In genomic region chr1:166875734-166876539, GRCh38 we compare ENCODE assay signal across 8 cellular contexts. TPM values are rescaled to one million over a fixed set of nuclear protein-coding genes. Genes with fewer than 3 reads are reported as not detected.
DNase-seq lines count a peak whose midpoint lies in the region; ATAC-seq and TF ChIP-seq lines count a peak whose summit lies in the region.

Gene TADA1, minus strand, starts transcription at chr1:166876264. Its CDS starts 31 bp downstream, at chr1:166876233.

- peak within 1 kb of the TSS; percentile 78 for H3K27ac ChIP-seq in PC-3 (ENCODE audit: low read length)
- peak within 1 kb of the TSS; percentile 84 for H3K27ac ChIP-seq in epithelial cell of prostate

- H3K9me3 ChIP-seq in PC-3 (ENCODE audit: low read length) (no peaks in the 10 kb centered on the region), mucosa of descending colon (no peaks in the 10 kb centered on the region)

- peak; percentile 99 for DNase-seq in DMS153 (lab: John Stamatoyannopoulos, UW)
- peak; percentile 99 for DNase-seq in PC-3
- DNase-seq in activated T-cell treated with anti-CD3 and anti-CD28 coated beads for 48 hours (ENCODE audit: low read depth), result peak; percentile 96
- DNase-seq in epithelial cell of prostate (ENCODE audit: low read depth, low spot score), result peak; percentile 85
- DNase-seq in mucosa of descending colon, result peak; percentile 98 to 100 (median 99)
- peak; percentile 99 for DNase-seq in stimulated activated CD8-positive, alpha-beta memory T cell treated with anti-CD3 and anti-CD28 coated beads, Interleukin-4, amount 100 ng/mL, for 24 hours (ENCODE audit: low read depth)

- TF ChIP-seq RAD21 in Ishikawa (IDR thresholded peaks at IDR 0.05; ENCODE audit: low read depth), result no peak

- H3K79me2 ChIP-seq in PC-3 (ENCODE audit: low read length), result peaks cover 48% of the 10 kb centered on the region

- TF ChIP-seq CTCF in PC-3 (conservative IDR thresholded peaks at IDR 0.05; ENCODE audit: low read depth, low read length) (no peak), mucosa of descending colon (IDR thresholded peaks at IDR 0.05) (no peak)

- H4K20me1 ChIP-seq in PC-3 (ENCODE audit: low read length), result peaks cover 21% of the 10 kb centered on the region; the same call in 1 of the 2 replicates

- H3K9me2 ChIP-seq in PC-3 (replicated peaks; ENCODE audit: low read length), result no peaks in the 10 kb centered on the region

- H3K4me2 ChIP-seq in PC-3 (ENCODE audit: low read length), result peak within 1 kb of the TSS; percentile 90

- peak within 1 kb of the TSS; percentile 95 for H3K9ac ChIP-seq in PC-3 (ENCODE audit: low read length)

- no peak for TF ChIP-seq EP300 in Ishikawa (IDR thresholded peaks at IDR 0.05; ENCODE audit: borderline replicate concordance)

- H2AFZ ChIP-seq in PC-3 (ENCODE audit: low read length), result peak within 1 kb of the TSS; percentile 88

- H3K36me3 ChIP-seq in PC-3 (ENCODE audit: low read depth, low read length), result no peaks in the 10 kb centered on the region
- H3K36me3 ChIP-seq in mucosa of descending colon (ENCODE audit: low read depth), result no peaks in the 10 kb centered on the region

- ATAC-seq in GM21576 (IDR thresholded peaks at IDR 0.05; ENCODE audit: unreplicated experiment), result peak; percentile 88
- peak; percentile 87 for ATAC-seq in PC-3
- ATAC-seq in mucosa of descending colon, result peak; percentile 95

- POLR2A ChIA-PET in PC-3 (lab: Charles Lee; ENCODE audit: unreplicated experiment), result interaction anchor here (0.6 to 1.0 kb wide), 3 partner anchors 37 to 1170 kb away, joined by 3 to 13 read pairs (median 4); partner anchors contain the start of gene POGK

- H3K4me3 ChIP-seq in PC-3 (ENCODE audit: low read length), result peak within 1 kb of the TSS; percentile 73
- peak within 1 kb of the TSS; percentile 58 for H3K4me3 ChIP-seq in mucosa of descending colon

- H3K4me1 ChIP-seq in PC-3 (ENCODE audit: insufficient read depth, low read length) (0 out of 2 replicates have a peak, but pooled peaks cover 23% of the 10 kb centered on the region), mucosa of descending colon (ENCODE audit: low read depth) (peaks cover 15% of the 10 kb centered on the region)

- BruUV-seq in PC-3 (replicated peaks; lab: Mats Ljungman, UMichigan), result no TSS peak

- H3K27me3 ChIP-seq in PC-3 (ENCODE audit: low read length), result no peaks in the 10 kb centered on the region

- CTCF ChIA-PET in PC-3 (lab: Charles Lee), result interaction anchor here (0.6 to 1.2 kb wide), 5 partner anchors 27 to 189 kb away, joined by 3 to 10 read pairs (median 3); no protein-coding TSS in a partner anchor

- H3F3A ChIP-seq in PC-3 (ENCODE audit: low read length, unreplicated experiment), result no peaks in the 10 kb centered on the region

- intact Hi-C loops in PC-3 (cut with micrococcal nuclease) (loop anchor here (1.0 to 2.0 kb wide), 3 partner anchors 35 to 347 kb away; no protein-coding TSS in a partner anchor), mucosa of descending colon (cut with DNase I, micrococcal nuclease) (no loop called here)

TF ChIP-seq in Ishikawa, 13 proteins besides CTCF, POLR2A, EP300 and RAD21:
- TF ChIP-seq TCF12 (IDR thresholded peaks at IDR 0.05; ENCODE audit: low read depth) (0 out of 2 replicates have a peak, but pooled peaks have one; percentile 27), YY1 (IDR thresholded peaks at IDR 0.05; ENCODE audit: low read depth) (peak; percentile 92), FOXM1 (IDR thresholded peaks at IDR 0.05; ENCODE audit: borderline replicate concordance, low read depth) (0 out of 2 replicates have a peak, but pooled peaks have one; percentile 4), TEAD4 (IDR thresholded peaks at IDR 0.05) (no peak), TAF1 (IDR thresholded peaks at IDR 0.05; ENCODE audit: low read depth) (peak; percentile 84), MAX (IDR thresholded peaks at IDR 0.05) (peak; percentile 82), USF1 (IDR thresholded peaks at IDR 0.05) (peak; percentile 97), ZBTB7A (IDR thresholded peaks at IDR 0.05; ENCODE audit: low read depth) (no peak)

RNA-seq across cellular contexts. Expression of gene TADA1, which starts in this region (rescaled TPM):
- total RNA-seq in PC-3 (2014; rRNA removed), result 12.4 and 15.3 TPM in 2 replicates
- total RNA-seq in mucosa of descending colon, result 10 to 100 TPM in 2 of 3 donors, 1 to 10 TPM in 1; 9.5 to 12.4 (median 10.1) TPM

Comparison
In these comparisons a context has a peak if more than half of its experiments do, and no peak if none do; other contexts are left out.
1. Peak in every context shown above with its lines: DNase-seq, ATAC-seq, H3K4me3 ChIP-seq and H3K27ac ChIP-seq.